Comparison of ENCODE assay signal across 21 cellular contexts in genomic region chr11:799641-800316, GRCh38. TPM values are rescaled to one million over a fixed set of nuclear protein-coding genes. Genes with fewer than 3 reads are reported as not detected.
"Had no signal": no experiment of that assay in that cellular context is flagged by ENCODE, and none has a peak within 500 bp of the region (broad histone marks: within the 10 kb centered on the region; RNA-seq: fewer than 3 reads in every experiment).

No MANE protein-coding gene starts in this region.

- H3K9me3 Mint-ChIP-seq: central memory CD8-positive, alpha-beta T cell; nephron progenitor cell; stimulated activated naive B cell treated with anti-CD40 and anti-IgM and Interleukin-4, amounts not matched to agents 10 μg/mL and 1 μg/mL and 100 μg/mL, for 72 hours; WTC11 had no signal

- H3K9me3 ChIP-seq: adrenal gland, transverse colon, uterus had no signal

- DNase-seq: activated gamma-delta T cell treated with Interleukin-2 at 50 U/mL for 16 hours; activated T-cell treated with anti-CD3 and anti-CD28 coated beads, Interleukin-2, amount 50 U/mL, for 1 hour; adrenal gland; effector memory CD4-positive, alpha-beta T cell; foreskin keratinocyte; kidney; nephron progenitor cell; occipital lobe; small intestine; stimulated activated CD4-positive, alpha-beta T cell treated with anti-CD3 and anti-CD28 coated beads, Interleukin-15, amount 100 ng/mL, for 24 hours; stimulated activated naive B cell treated with anti-CD40 and anti-IgM and Interleukin-4, amounts not matched to agents 10 μg/mL and 1 μg/mL and 100 μg/mL, for 72 hours; T-helper 9 cell; transverse colon; uterus had no signal

- H3K36me3 ChIP-seq: transverse colon, uterus had no signal

- H3K27ac Mint-ChIP-seq: activated naive CD8-positive, alpha-beta T cell; nephron progenitor cell; stimulated activated naive B cell treated with anti-CD40 and anti-IgM and Interleukin-4, amounts not matched to agents 10 μg/mL and 1 μg/mL and 100 μg/mL, for 72 hours; WTC11 had no signal

- H3K27ac ChIP-seq: adrenal gland, foreskin keratinocyte, transverse colon, uterus had no signal

- H3K27me3 ChIP-seq: adrenal gland, foreskin keratinocyte, transverse colon, uterus had no signal

- H3K4me1 ChIP-seq: foreskin keratinocyte had no signal

- H3K27me3 Mint-ChIP-seq: activated naive CD8-positive, alpha-beta T cell; central memory CD8-positive, alpha-beta T cell; stimulated activated naive B cell treated with anti-CD40 and anti-IgM and Interleukin-4, amounts not matched to agents 10 μg/mL and 1 μg/mL and 100 μg/mL, for 72 hours had no signal

- H3K4me3 ChIP-seq: adrenal gland, transverse colon, uterus had no signal

- H3K36me3 Mint-ChIP-seq: activated naive CD8-positive, alpha-beta T cell; WTC11 had no signal

- H3K4me3 Mint-ChIP-seq: activated naive CD8-positive, alpha-beta T cell; central memory CD8-positive, alpha-beta T cell; nephron progenitor cell; WTC11 had no signal

- FAIRE-seq: astrocyte, colon, kidney, small intestine had no signal

- ATAC-seq: foreskin keratinocyte; sciatic nerve; stimulated activated naive B cell treated with anti-CD40 and anti-IgM and Interleukin-4, amounts not matched to agents 10 μg/mL and 1 μg/mL and 100 μg/mL, for 72 hours; WTC11 had no signal

RNA-seq across cellular contexts. Expression of gene CEND1, which starts 9.9 kb away (rescaled TPM):
- total RNA-seq: foreskin keratinocyte, mononuclear cell, sciatic nerve had no signal
